In the genomic region with DNA sequence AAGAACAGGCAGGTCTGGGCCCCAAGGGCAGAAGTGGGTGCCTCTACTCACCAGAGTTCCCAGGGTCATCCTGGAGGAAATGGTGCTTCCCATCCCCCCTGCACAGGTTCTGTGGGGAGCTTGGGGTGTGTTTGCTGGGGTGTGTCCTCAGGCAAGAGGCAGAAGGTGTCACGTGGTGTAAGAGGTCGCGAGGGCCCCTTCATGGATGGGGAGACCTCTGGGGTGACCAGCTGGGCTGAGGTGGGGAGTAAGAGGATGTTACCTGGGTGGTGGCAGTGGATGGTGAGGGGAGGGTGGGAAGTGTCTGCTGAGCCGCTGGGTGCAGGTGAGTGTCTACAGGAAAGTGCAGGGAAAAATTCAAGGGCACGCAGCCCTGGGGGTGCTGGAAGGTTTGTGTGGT, we compare ENCODE assay signal across 1 cellular context.
TF ChIP-seq lines count a peak whose summit lies in the region.

No MANE protein-coding gene starts in this region.

TF ChIP-seq in HepG2, 621 proteins besides CTCF, POLR2A, EP300 and RAD21:
- TF ChIP-seq MYC (CRISPR knock-in tag; IDR thresholded peaks at IDR 0.05; ENCODE audit: borderline replicate concordance) (0 out of 2 replicates have a peak, but pooled peaks have one; percentile 7), RAD51 (IDR thresholded peaks at IDR 0.05; ENCODE audit: borderline replicate concordance) (peak; percentile 43; the same call in 1 of the 2 replicates)
